ENCODE assay signal across 1 cellular context in genomic region chr3:129235310-129235917, GRCh38.
TF ChIP-seq lines count a peak whose summit lies in the region.

No MANE protein-coding gene starts in this region.

TF ChIP-seq in HepG2, 621 proteins besides CTCF, POLR2A, EP300 and RAD21:
- no peak for TF ChIP-seq ZNF3 (CRISPR knock-in tag; IDR thresholded peaks at IDR 0.05)
- peak; percentile 100 for TF ChIP-seq ZNF543 (CRISPR knock-in tag; IDR thresholded peaks at IDR 0.05)
